8 cellular contexts compared by ENCODE assay signal in the genomic region with DNA sequence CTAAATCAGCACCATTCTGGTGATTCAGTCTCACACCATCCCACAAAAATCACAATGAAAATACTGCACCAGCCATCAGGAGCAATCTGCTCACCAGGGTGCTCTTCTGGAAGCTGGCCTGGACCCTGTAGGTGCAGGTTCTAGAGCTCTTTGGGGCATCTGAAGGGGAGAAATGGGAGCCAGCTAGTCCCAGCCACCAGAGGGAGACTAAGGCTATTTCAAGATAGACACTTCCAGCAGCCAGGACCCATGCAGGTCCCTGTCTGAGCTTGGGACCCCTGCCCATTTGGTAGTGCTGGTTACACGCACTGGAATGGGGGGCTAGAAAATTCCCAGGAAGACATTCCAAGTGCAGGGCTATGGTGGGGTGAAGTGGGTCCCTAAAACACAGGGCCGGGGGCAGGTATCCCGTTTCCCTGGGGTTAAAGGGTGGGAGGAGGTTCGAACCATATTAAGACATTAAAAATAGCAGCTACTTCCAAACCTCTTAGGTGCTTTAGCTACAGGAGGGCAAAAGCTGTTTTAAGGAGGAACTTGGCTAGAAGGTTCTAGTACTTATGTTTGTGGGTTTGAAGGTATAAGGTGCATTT.
DNase-seq lines count a peak whose midpoint lies in the region; ATAC-seq and TF ChIP-seq lines count a peak whose summit lies in the region.

No MANE protein-coding gene starts in this region.

- in situ Hi-C loops in Caki2 (cut with HindIII; ENCODE audit: low pct_unique_long_range_greater_than_20kb, low sequenced_read_pairs), result loop anchor here (10.0 kb wide), 1 partner anchor 209 kb away; no protein-coding TSS in a partner anchor

- peaks cover 40 to 75% of the 10 kb centered on the region in 2 donors for H3K4me1 Mint-ChIP-seq in effector memory CD8-positive, alpha-beta T cell (ENCODE audit: low read depth in 2 of 2)
- H3K4me1 Mint-ChIP-seq in natural killer cell treated with Interleukin-12 subunit alpha and Interleukin-12 subunit beta and Interleukin-15 and Interleukin-18, amount 100 ng/mL, for 72 hours (ENCODE audit: low read depth in 2 of 2), result peaks cover 78 to 92% of the 10 kb centered on the region in 2 donors

- CTCF ChIA-PET in HEK293 (lab: Yijun Ruan, JAX), result interaction anchor here (0.5 to 2.5 kb wide), 14 partner anchors 10 to 684 kb away, joined by 3 to 15 read pairs (median 6); no protein-coding TSS in a partner anchor

- H3K4me1 ChIP-seq in HEK293 (ENCODE audit: control insufficient read depth, insufficient read depth, low read length), result no peaks in the 10 kb centered on the region; the same call in 1 of the 2 replicates

- H3K27me3 Mint-ChIP-seq in effector memory CD8-positive, alpha-beta T cell, result no peaks in the 10 kb centered on the region
- H3K27me3 Mint-ChIP-seq in natural killer cell treated with Interleukin-12 subunit alpha and Interleukin-12 subunit beta and Interleukin-15 and Interleukin-18, amount 100 ng/mL, for 72 hours, result no peaks in the 10 kb centered on the region

- DNase-seq in Caki2 (ENCODE audit: low read depth) (peak; percentile 35), SW480 (ENCODE audit: low spot score) (peak; percentile 52), DMS79 treated with DMSO at 0.1 percent for 48 hours (lab: John Stamatoyannopoulos, UW) (no peak), DMS79 (lab: John Stamatoyannopoulos, UW) (no peak)
- peak; percentile 18 to 31 (median 25) for DNase-seq in effector memory CD8-positive, alpha-beta T cell
- no peak for DNase-seq in natural killer cell treated with Interleukin-12 subunit alpha and Interleukin-12 subunit beta and Interleukin-15 and Interleukin-18, amount 100 ng/mL, for 72 hours (ENCODE audit: low spot score)

- peak overlapping the region; percentile 83 to 86 for H3K27ac Mint-ChIP-seq in effector memory CD8-positive, alpha-beta T cell
- peak overlapping the region; percentile 84 to 87 for H3K27ac Mint-ChIP-seq in natural killer cell treated with Interleukin-12 subunit alpha and Interleukin-12 subunit beta and Interleukin-15 and Interleukin-18, amount 100 ng/mL, for 72 hours

- peak; percentile 40 for ATAC-seq in effector memory CD8-positive, alpha-beta T cell (replicated peaks)
- ATAC-seq in natural killer cell treated with Interleukin-12 subunit alpha and Interleukin-12 subunit beta and Interleukin-15 and Interleukin-18, amount 100 ng/mL, for 72 hours, result no peak
- no peak for ATAC-seq in activated CD4-positive, CD25-positive, alpha-beta regulatory T cell treated with anti-CD3 and anti-CD28 coated beads, Interleukin-2, amount 50 U/mL, for 24 hours

- H3K9me3 Mint-ChIP-seq in effector memory CD8-positive, alpha-beta T cell, result no peaks in the 10 kb centered on the region
- H3K9me3 Mint-ChIP-seq in natural killer cell treated with Interleukin-12 subunit alpha and Interleukin-12 subunit beta and Interleukin-15 and Interleukin-18, amount 100 ng/mL, for 72 hours, result no peaks in the 10 kb centered on the region

- no peak overlapping the region for H3K4me3 ChIP-seq in HEK293 (ENCODE audit: low read depth, low read length)

- POLR2A ChIA-PET in HEK293 (lab: Yijun Ruan, JAX), result interaction anchor here (0.9 kb wide), 1 partner anchor 209 kb away, joined by 3 read pairs; no protein-coding TSS in a partner anchor

- no peak overlapping the region for H3K27ac ChIP-seq in HEK293 (ENCODE audit: extremely low read depth, low read depth, low read length)

- peak overlapping the region; percentile 36 to 65 for H3K4me3 Mint-ChIP-seq in effector memory CD8-positive, alpha-beta T cell
- peak overlapping the region; percentile 64 for H3K4me3 Mint-ChIP-seq in natural killer cell treated with Interleukin-12 subunit alpha and Interleukin-12 subunit beta and Interleukin-15 and Interleukin-18, amount 100 ng/mL, for 72 hours

- peak; percentile 24; the same call in 1 of the 2 replicates for TF ChIP-seq CTCF in HEK293 (tag by site-specific recombination; IDR thresholded peaks at IDR 0.05)

- no peaks in the 10 kb centered on the region for H3K36me3 ChIP-seq in HEK293 (ENCODE audit: control insufficient read depth in 2 of 2, insufficient read depth in 1 of 2, low read length in 2 of 2)

- H3K9me3 ChIP-seq in HEK293 (ENCODE audit: control insufficient read depth, insufficient read depth, low read depth, low read length), result no peaks in the 10 kb centered on the region

- peaks cover 21% of the 10 kb centered on the region for H3K36me3 Mint-ChIP-seq in effector memory CD8-positive, alpha-beta T cell (ENCODE audit: insufficient read depth)
- H3K36me3 Mint-ChIP-seq in natural killer cell treated with Interleukin-12 subunit alpha and Interleukin-12 subunit beta and Interleukin-15 and Interleukin-18, amount 100 ng/mL, for 72 hours, result peaks cover 30% of the 10 kb centered on the region

TF ChIP-seq in HEK293, 187 proteins besides CTCF, POLR2A, EP300 and RAD21:
- TF ChIP-seq ZNF654 (tag by site-specific recombination; IDR thresholded peaks at IDR 0.05; ENCODE audit: low read depth) (0 out of 2 replicates have a peak, but pooled peaks have one; percentile 18), ZNF670 (tag by site-specific recombination; IDR thresholded peaks at IDR 0.05; ENCODE audit: low read depth) (no peak), GFI1B (tag by site-specific recombination; IDR thresholded peaks at IDR 0.05) (no peak)
- TF ChIP-seq, protein P1, sequence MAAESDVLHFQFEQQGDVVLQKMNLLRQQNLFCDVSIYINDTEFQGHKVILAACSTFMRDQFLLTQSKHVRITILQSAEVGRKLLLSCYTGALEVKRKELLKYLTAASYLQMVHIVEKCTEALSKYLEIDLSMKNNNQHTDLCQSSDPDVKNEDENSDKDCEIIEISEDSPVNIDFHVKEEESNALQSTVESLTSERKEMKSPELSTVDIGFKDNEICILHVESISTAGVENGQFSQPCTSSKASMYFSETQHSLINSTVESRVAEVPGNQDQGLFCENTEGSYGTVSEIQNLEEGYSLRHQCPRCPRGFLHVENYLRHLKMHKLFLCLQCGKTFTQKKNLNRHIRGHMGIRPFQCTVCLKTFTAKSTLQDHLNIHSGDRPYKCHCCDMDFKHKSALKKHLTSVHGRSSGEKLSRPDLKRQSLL (tag by site-specific recombination; IDR thresholded peaks at IDR 0.05), result 0 out of 2 replicates have a peak, but pooled peaks have one; percentile 20
TF ChIP-seq in HEK293: peak in this region for 2.

Comparison
In these comparisons a context has a peak if more than half of its experiments do, and no peak if none do; other contexts are left out.
1. DNase-seq: peak in Caki2 (single experiment), SW480 (single experiment) and effector memory CD8-positive, alpha-beta T cell (3 of 3); none in natural killer cell treated with Interleukin-12 subunit alpha and Interleukin-12 subunit beta and Interleukin-15 and Interleukin-18, amount 100 ng/mL, for 72 hours (single experiment), DMS79 treated with DMSO at 0.1 percent for 48 hours (single experiment) and DMS79 (single experiment).